In the genomic region with DNA sequence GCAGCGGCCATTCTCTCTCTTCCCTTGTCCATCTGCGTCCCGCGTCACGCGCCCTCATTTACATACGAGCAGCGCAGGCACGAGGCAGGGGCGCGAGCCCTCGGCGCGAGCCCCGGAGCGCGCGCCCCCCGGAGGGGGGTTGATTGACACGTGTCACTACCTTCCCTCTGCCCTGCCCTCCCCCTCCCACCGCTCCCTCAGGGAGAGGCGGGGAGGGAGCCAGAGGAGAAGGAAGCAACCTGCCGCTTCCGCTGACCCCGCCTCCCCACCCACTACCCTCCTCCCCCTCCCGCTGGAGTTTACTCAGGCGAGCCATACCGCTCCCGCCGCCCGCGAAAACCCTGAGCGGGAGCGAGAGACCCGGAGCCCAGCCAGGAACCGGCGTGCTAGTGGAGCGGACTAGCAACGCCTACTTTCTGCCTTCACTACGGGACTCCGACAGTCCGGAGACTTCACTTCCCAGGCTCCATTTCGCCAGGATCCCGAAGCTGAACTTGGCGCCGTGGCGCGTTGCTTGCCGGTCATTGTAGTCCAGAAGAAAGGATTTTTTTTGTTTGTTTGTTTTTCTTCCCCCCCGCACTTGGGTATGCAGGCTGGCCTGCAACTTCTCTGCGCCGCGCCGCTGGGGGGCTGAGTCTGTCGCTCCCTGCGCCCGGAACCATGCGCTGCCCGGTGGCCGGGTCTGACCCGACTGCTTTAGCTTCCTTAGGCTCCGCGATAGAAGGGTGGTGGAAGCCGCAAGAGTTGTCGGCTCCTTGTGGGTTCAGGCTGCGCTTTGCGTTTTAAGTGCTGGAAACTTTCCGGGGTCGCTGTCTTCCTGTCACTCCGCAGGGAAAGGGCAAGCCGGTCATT, we compare ENCODE assay signal across 8 cellular contexts. TPM values are rescaled to one million over a fixed set of nuclear protein-coding genes. Genes with fewer than 3 reads are reported as not detected.
DNase-seq lines count a peak whose midpoint lies in the region; ATAC-seq, FAIRE-seq and TF ChIP-seq lines count a peak whose summit lies in the region.

A gene (minus strand): TSS at position 36 of the 852 bp plus-strand sequence. CDS start 4 bp downstream, at position 32.

- ATAC-seq in HG03457 (IDR thresholded peaks at IDR 0.05; ENCODE audit: unreplicated experiment) (peak; percentile 78), left colon (peak; percentile 89)

- peak; percentile 22; the same call in 1 of the 2 replicates for TF ChIP-seq CTCF in BJ (IDR thresholded peaks at IDR 0.05; ENCODE audit: insufficient read depth, low read depth, low read length)

- intact Hi-C loops in activated CD4-positive, alpha-beta T cell treated with anti-CD3 and anti-CD28 coated beads, Interleukin-2, amount 10 ng/mL, durations not matched to agents 24 days and 14 days (cut with micrococcal nuclease), result loop anchor here (1.0 kb wide), 4 partner anchors 35 to 445 kb away; a partner anchor contains a TSS
- intact Hi-C loops in left colon (cut with DNase I, micrococcal nuclease), result loop anchor here in 1 of 2 donors (10.0 kb wide), 1 partner anchor 207 kb away; a partner anchor contains a TSS

- FAIRE-seq in GM19239 (lab: Jason Lieb, UNC), result peak; percentile 98

- no peaks in the 10 kb centered on the region for H3K36me3 ChIP-seq in BJ (ENCODE audit: control insufficient read depth, insufficient read depth, low read length)

- DNase-seq in BJ (ENCODE audit: low read depth) (peak; percentile 79), GM19239 (ENCODE audit: insufficient read length, low spot score) (peak; percentile 61), NCI-H524 treated with DMSO at 0.1 percent for 48 hours (lab: John Stamatoyannopoulos, UW) (peak; percentile 97), cortex of kidney (lab: John Stamatoyannopoulos, UW) (peak; percentile 60), left colon (peak; percentile 94 to 96)
- DNase-seq in activated CD4-positive, alpha-beta T cell treated with anti-CD3 and anti-CD28 coated beads, Interleukin-2, amount 10 ng/mL, durations not matched to agents 24 days and 14 days, result peak; percentile 96
- DNase-seq in stimulated activated CD4-positive, alpha-beta T cell treated with anti-CD3 and anti-CD28 coated beads, Interleukin-1b, Interleukin-23, amount 100 ng/mL, for 48 hours, result peak; percentile 87

- no peaks in the 10 kb centered on the region for H3K9me3 Mint-ChIP-seq in activated CD4-positive, alpha-beta T cell treated with anti-CD3 and anti-CD28 coated beads, Interleukin-2, amount 10 ng/mL, durations not matched to agents 24 days and 14 days

- peaks cover 17% of the 10 kb centered on the region for H3K4me1 Mint-ChIP-seq in activated CD4-positive, alpha-beta T cell treated with anti-CD3 and anti-CD28 coated beads, Interleukin-2, amount 10 ng/mL, durations not matched to agents 24 days and 14 days

- H3K36me3 Mint-ChIP-seq in activated CD4-positive, alpha-beta T cell treated with anti-CD3 and anti-CD28 coated beads, Interleukin-2, amount 10 ng/mL, durations not matched to agents 24 days and 14 days (ENCODE audit: low read depth), result peaks cover 3% of the 10 kb centered on the region

- POLR2A ChIA-PET in BJ (lab: Charles Lee), result no interaction called here

- H3K27me3 ChIP-seq in BJ (ENCODE audit: control insufficient read depth, insufficient read depth, low read length), result peaks cover 6% of the 10 kb centered on the region

- peak within 1 kb of the TSS; percentile 95 for H3K4me3 Mint-ChIP-seq in activated CD4-positive, alpha-beta T cell treated with anti-CD3 and anti-CD28 coated beads, Interleukin-2, amount 10 ng/mL, durations not matched to agents 24 days and 14 days

- H3K27me3 Mint-ChIP-seq in activated CD4-positive, alpha-beta T cell treated with anti-CD3 and anti-CD28 coated beads, Interleukin-2, amount 10 ng/mL, durations not matched to agents 24 days and 14 days, result peaks cover 61% of the 10 kb centered on the region

- H3K4me3 ChIP-seq in BJ (ENCODE audit: low read depth, low read length), result peak within 1 kb of the TSS; percentile 93

- H3K27ac Mint-ChIP-seq in activated CD4-positive, alpha-beta T cell treated with anti-CD3 and anti-CD28 coated beads, Interleukin-2, amount 10 ng/mL, durations not matched to agents 24 days and 14 days, result peak within 1 kb of the TSS; percentile 88

- CTCF ChIA-PET in BJ (lab: Yijun Ruan, JAX), result interaction anchor here (1.3 kb wide), 1 partner anchor 205 kb away, joined by 5 read pairs; no protein-coding TSS in a partner anchor

RNA-seq across cellular contexts. Expression of the gene that starts here (rescaled TPM):
- polyA plus RNA-seq in BJ (2011; rRNA removed), result 2.0 and 3.1 TPM in 2 replicates
- 1.2 and 3.1 TPM in 2 replicates for polyA minus RNA-seq in BJ (2011; rRNA and poly(A)+ RNA removed)
- 8.7 and 9.3 TPM in 2 replicates for total RNA-seq in activated CD4-positive, alpha-beta T cell treated with anti-CD3 and anti-CD28 coated beads, Interleukin-2, amount 10 ng/mL, durations not matched to agents 24 days and 14 days
- total RNA-seq in left colon, result 10 to 100 TPM; 19.1 to 19.3 TPM

Comparison
In these comparisons a context has a peak if more than half of its experiments do, and no peak if none do; other contexts are left out.
1. Peak in every context shown above with its lines: DNase-seq, ATAC-seq and H3K4me3 ChIP-seq.